In the genomic region with DNA sequence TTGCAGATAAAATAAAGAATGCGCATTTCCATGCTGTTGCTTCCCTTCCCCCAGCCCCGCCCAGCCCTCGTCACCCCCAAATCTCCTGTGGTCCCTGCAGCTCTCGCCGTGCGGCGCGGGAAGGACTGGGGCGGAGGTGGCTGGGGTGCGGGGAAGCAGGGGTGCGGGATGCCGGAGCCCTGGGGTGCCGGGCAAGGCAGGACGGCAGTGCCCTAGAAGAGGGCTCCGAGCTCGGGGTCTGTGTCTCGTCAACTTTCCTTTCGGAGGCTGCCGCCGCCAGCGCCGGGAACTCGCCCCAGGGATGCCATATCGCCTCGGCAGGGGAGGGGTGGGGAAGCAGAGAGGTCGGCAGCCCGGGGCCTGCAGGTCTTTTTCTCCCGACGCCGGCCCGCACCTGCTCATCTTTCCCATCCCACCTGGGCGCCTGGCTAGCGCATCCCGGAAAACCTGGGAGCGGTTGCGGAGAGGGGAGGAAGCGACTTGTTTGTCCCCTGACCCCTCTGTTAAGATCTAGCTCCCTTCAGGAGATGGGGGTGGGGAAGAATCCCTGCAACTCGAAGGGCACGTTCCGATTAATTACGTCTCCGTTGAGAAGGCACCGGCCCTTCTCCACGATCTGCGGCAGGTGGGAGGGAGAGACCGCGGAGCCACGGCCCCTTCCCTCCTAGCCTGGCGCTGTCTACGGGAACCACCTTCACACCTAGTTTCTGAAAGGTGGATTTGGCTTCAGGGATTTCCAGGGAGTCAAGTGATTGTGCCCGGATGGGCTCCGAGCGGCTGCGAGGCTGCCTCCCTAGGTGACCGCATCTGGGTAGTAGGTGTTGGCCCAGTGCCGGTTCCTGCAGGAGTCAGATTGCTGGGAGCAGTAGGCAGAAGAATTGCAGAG, we compare ENCODE assay signal across 8 cellular contexts. TPM values are rescaled to one million over a fixed set of nuclear protein-coding genes. Genes with fewer than 3 reads are reported as not detected.
A peak's percentile ranks its signal among the peaks of the same experiment; 100 is the strongest.
DNase-seq lines count a peak whose midpoint lies in the region; ATAC-seq and TF ChIP-seq lines count a peak whose summit lies in the region.

No MANE protein-coding gene starts in this region.

- H4K20me1 ChIP-seq in MM.1S (ENCODE audit: insufficient read depth, low read length) = no peaks in the 10 kb centered on the region

- DNase-seq in D341Med (ENCODE audit: low spot score) (peak; percentile 62), MM.1S (no peak), epithelial cell of proximal tubule (ENCODE audit: low read depth) (no peak), occipital lobe (lab: John Stamatoyannopoulos, UW) (peak; percentile 60), NCI-H1092 (lab: John Stamatoyannopoulos, UW) (no peak), LoVo (ENCODE audit: low spot score) (no peak)
- DNase-seq in activated CD4-positive, CD25-positive, alpha-beta regulatory T cell treated with anti-CD3 and anti-CD28 coated beads, Interleukin-2, amount 50 U/mL, for 72 hours = no peak

- H3K4me2 ChIP-seq in MM.1S (ENCODE audit: low read depth, low read length) = peak overlapping the region; percentile 76

- H3K9ac ChIP-seq in MM.1S (ENCODE audit: low read length) = peak overlapping the region; percentile 42; the same call in 1 of the 2 replicates

- no peak for ATAC-seq in HG03521 (IDR thresholded peaks at IDR 0.05; ENCODE audit: unreplicated experiment)

- no peaks in the 10 kb centered on the region for H3K79me2 ChIP-seq in MM.1S (ENCODE audit: low read length)

- H3K9me2 ChIP-seq in MM.1S (replicated peaks; ENCODE audit: insufficient read depth, low read length) = no peaks in the 10 kb centered on the region

- H3K4me1 ChIP-seq in MM.1S (ENCODE audit: low read length) = no peaks in the 10 kb centered on the region

- no peaks in the 10 kb centered on the region for H3K9me3 ChIP-seq in MM.1S (replicated peaks; ENCODE audit: insufficient read depth, low read length)

- peak overlapping the region; percentile 98 for H2AFZ ChIP-seq in MM.1S (ENCODE audit: low read length)

- H3K27ac ChIP-seq in MM.1S (ENCODE audit: low read length) = no peak overlapping the region

- no peaks in the 10 kb centered on the region for H3K27me3 ChIP-seq in MM.1S (replicated peaks; ENCODE audit: insufficient read depth, low read length)

- H3K4me3 ChIP-seq in MM.1S (ENCODE audit: low read length) (peak overlapping the region; percentile 94), epithelial cell of proximal tubule (ENCODE audit: low read depth, low read length) (peak overlapping the region; percentile 46)

- H3F3A ChIP-seq in MM.1S (ENCODE audit: insufficient read depth, low read length) = no peaks in the 10 kb centered on the region

- H3K36me3 ChIP-seq in MM.1S (replicated peaks; ENCODE audit: insufficient read depth, low read length) = no peaks in the 10 kb centered on the region

- TF ChIP-seq CTCF in MM.1S (IDR thresholded peaks at IDR 0.05; ENCODE audit: low read length) (no peak), epithelial cell of proximal tubule (conservative IDR thresholded peaks at IDR 0.05; ENCODE audit: low read depth, low read length) (no peak)

RNA-seq across cellular contexts. Expression of a gene that starts 0.6 kb away (rescaled TPM):
- total RNA-seq in epithelial cell of proximal tubule (1.8 and 2.3 TPM in 2 replicates), occipital lobe (385 TPM)

Comparison
In these comparisons a context has a peak if more than half of its experiments do, and no peak if none do; other contexts are left out.
1. DNase-seq: peak in D341Med (single experiment) and occipital lobe (single experiment); none in MM.1S (single experiment), epithelial cell of proximal tubule (single experiment), activated CD4-positive, CD25-positive, alpha-beta regulatory T cell treated with anti-CD3 and anti-CD28 coated beads, Interleukin-2, amount 50 U/mL, for 72 hours (single experiment), NCI-H1092 (single experiment) and LoVo (single experiment).
2. RNA of a gene that starts 0.6 kb away (total RNA-seq): 385 TPM in occipital lobe (single experiment); 1.8 to 2.3 TPM in epithelial cell of proximal tubule; every median in the first group is over 100 times any median in the second.